Comparison of ENCODE assay signal across 1 cellular context in the genomic region with DNA sequence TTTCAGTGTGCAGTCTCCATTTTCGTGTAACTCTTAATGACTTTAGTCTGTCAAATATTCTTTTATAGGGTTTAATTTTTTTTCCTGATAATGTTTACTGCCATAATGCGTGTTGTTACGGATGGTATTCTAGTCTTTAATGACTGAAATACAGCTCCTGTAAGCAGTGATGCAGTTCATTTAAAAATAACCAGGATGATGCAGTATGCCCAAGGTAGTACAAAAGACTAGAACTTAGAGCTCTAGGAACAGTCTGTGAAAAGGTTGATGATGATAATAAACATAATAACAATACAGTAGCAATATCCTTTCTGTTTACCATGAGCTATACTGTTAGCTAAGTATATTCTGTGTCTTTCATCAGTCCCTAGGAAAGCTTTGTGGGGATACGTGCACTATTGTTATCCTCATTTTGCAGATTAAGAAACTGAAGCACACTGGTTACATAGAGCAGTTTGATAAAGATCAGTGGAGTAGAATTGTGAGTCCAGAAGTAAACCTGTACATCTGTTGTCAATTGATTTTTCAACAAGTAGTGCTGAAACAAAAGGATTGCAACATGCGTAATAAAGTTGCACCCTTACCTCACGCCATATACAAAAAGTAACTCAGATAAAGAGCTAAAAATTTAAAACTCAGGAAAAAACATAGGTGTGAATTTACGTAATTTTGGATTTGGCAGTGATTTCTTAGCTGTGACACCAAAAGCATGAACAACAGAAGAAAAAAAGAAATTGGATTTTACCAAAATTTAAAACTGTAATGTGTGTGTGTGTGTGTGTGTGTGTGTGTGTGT.
A peak's percentile ranks its signal among the peaks of the same experiment; 100 is the strongest.
TF ChIP-seq lines count a peak whose summit lies in the region.

No MANE protein-coding gene starts in this region.

TF ChIP-seq in HepG2, 621 proteins besides CTCF, POLR2A, EP300 and RAD21:
- TF ChIP-seq CEBPB (IDR thresholded peaks at IDR 0.05; ENCODE audit: borderline replicate concordance, low read depth, low read length) = peak; percentile 38; the same call in 1 of the 2 replicates
- TF ChIP-seq ZNF350 (CRISPR knock-in tag; IDR thresholded peaks at IDR 0.05; ENCODE audit: borderline replicate concordance, low read depth) = no peak
